ENCODE assay signal across 10 cellular contexts in genomic region chr17:64061157-64061898, GRCh38. TPM values are rescaled to one million over a fixed set of nuclear protein-coding genes. Genes with fewer than 3 reads are reported as not detected.
DNase-seq lines count a peak whose midpoint lies in the region; ATAC-seq lines count a peak whose summit lies in the region.
"Had no signal": no experiment of that assay in that cellular context is flagged by ENCODE, and none has a peak within 500 bp of the region (broad histone marks: within the 10 kb centered on the region; RNA-seq: fewer than 3 reads in every experiment).

No MANE protein-coding gene starts in this region.

- intact Hi-C loops in activated naive CD4-positive, alpha-beta T cell treated with anti-CD3 and anti-CD28 coated beads for 36 hours (cut with micrococcal nuclease) = loop anchor here (1.0 to 2.0 kb wide), 3 partner anchors 21 to 60 kb away; no protein-coding TSS in a partner anchor

- peak; percentile 38 for ATAC-seq in HG03342 (IDR thresholded peaks at IDR 0.05; ENCODE audit: unreplicated experiment)
- ATAC-seq in stimulated activated naive CD8-positive, alpha-beta T cell treated with anti-CD3 and anti-CD28 coated beads, Interleukin-15, Interleukin-2, amounts not matched to agents 100 U/mL and 50 U/mL, for 24 hours = peak; percentile 79

- peaks cover 59% of the 10 kb centered on the region for H3K4me1 Mint-ChIP-seq in activated naive CD4-positive, alpha-beta T cell treated with anti-CD3 and anti-CD28 coated beads for 36 hours (ENCODE audit: low read depth)

- CTCF ChIA-PET in activated naive CD4-positive, alpha-beta T cell treated with anti-CD3 and anti-CD28 coated beads for 36 hours (lab: Charles Lee) = interaction anchor here (0.5 to 9.3 kb wide), 9 partner anchors 9 to 583 kb away, joined by 3 to 189 read pairs (median 4); partner anchors contain the start of gene ERN1

- no peaks in the 10 kb centered on the region for H3K9me3 Mint-ChIP-seq in activated naive CD4-positive, alpha-beta T cell treated with anti-CD3 and anti-CD28 coated beads for 36 hours

- H3K27me3 Mint-ChIP-seq in activated naive CD4-positive, alpha-beta T cell treated with anti-CD3 and anti-CD28 coated beads for 36 hours (ENCODE audit: low read depth) = no peaks in the 10 kb centered on the region
- H3K27me3 Mint-ChIP-seq: B cell had no signal

- H3K27ac Mint-ChIP-seq in activated naive CD4-positive, alpha-beta T cell treated with anti-CD3 and anti-CD28 coated beads for 36 hours = peak overlapping the region; percentile 61
- H3K27ac Mint-ChIP-seq: B cell had no signal

- no peak overlapping the region for H3K4me3 Mint-ChIP-seq in activated naive CD4-positive, alpha-beta T cell treated with anti-CD3 and anti-CD28 coated beads for 36 hours
- H3K4me3 Mint-ChIP-seq: B cell had no signal

- H3K36me3 Mint-ChIP-seq in activated naive CD4-positive, alpha-beta T cell treated with anti-CD3 and anti-CD28 coated beads for 36 hours (ENCODE audit: low read depth) = peaks cover 13% of the 10 kb centered on the region

- DNase-seq in activated naive CD4-positive, alpha-beta T cell treated with anti-CD3 and anti-CD28 coated beads for 36 hours = peak; percentile 50
- no peak for DNase-seq in activated naive CD4-positive, alpha-beta T cell (lab: John Stamatoyannopoulos, UW)
- DNase-seq in amniotic epithelial cell (ENCODE audit: low read depth) = peak; percentile 53
- peak; percentile 22 for DNase-seq in stimulated activated naive CD8-positive, alpha-beta T cell treated with anti-CD3 and anti-CD28 coated beads, Interleukin-15, Interleukin-2, amounts not matched to agents 100 U/mL and 50 U/mL, for 24 hours
- DNase-seq in DMS153 (lab: John Stamatoyannopoulos, UW) = no peak
- DNase-seq in LoVo (ENCODE audit: low spot score) = no peak
- DNase-seq in NCI-H2196 treated with DMSO at 0.1 percent for 48 hours (lab: John Stamatoyannopoulos, UW; ENCODE audit: unreplicated experiment) = no peak
- DNase-seq: SW 1271 had no signal

RNA-seq across cellular contexts. Expression of gene ICAM2, which starts 40.9 kb away (rescaled TPM):
- total RNA-seq in activated naive CD4-positive, alpha-beta T cell treated with anti-CD3 and anti-CD28 coated beads for 36 hours = 10 to 100 TPM; 41.6 to 41.9 TPM

Comparison
In these comparisons a context has a peak if more than half of its experiments do, and no peak if none do; other contexts are left out.
1. DNase-seq: peak in activated naive CD4-positive, alpha-beta T cell treated with anti-CD3 and anti-CD28 coated beads for 36 hours (single experiment), amniotic epithelial cell (single experiment) and stimulated activated naive CD8-positive, alpha-beta T cell treated with anti-CD3 and anti-CD28 coated beads, Interleukin-15, Interleukin-2, amounts not matched to agents 100 U/mL and 50 U/mL, for 24 hours (single experiment); none in activated naive CD4-positive, alpha-beta T cell (0 of 4), DMS153 (single experiment), LoVo (single experiment) and NCI-H2196 treated with DMSO at 0.1 percent for 48 hours (single experiment).